ENCODE assay signal across 31 cellular contexts in the genomic region with DNA sequence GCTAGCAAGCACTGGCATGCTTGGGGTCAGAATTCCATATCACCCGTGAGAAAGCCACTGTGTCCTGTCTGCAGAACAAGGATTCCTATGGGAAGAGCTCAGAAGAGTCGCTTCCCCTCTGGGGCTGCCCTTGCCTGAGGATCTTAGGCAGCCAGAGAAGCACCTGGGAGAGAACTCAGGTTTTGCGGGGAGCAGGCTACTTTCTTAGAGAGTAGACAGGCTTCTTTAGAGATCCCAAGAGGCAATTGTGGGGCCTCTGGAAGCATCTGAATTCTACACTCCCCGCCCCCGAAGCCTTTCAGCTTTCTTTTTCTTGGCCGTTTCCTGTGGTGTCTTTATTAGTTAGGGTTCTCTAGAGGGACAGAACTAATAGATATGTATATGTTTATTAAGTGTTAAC.
"Had no signal": no experiment of that assay in that cellular context is flagged by ENCODE, and none has a peak within 500 bp of the region (broad histone marks: within the 10 kb centered on the region; RNA-seq: fewer than 3 reads in every experiment).

No MANE protein-coding gene starts in this region.

- H3K4me3 Mint-ChIP-seq: activated CD4-positive, alpha-beta memory T cell treated with anti-CD3 and anti-CD28 coated beads, Interleukin-2, amount 10 ng/mL, durations not matched to agents 7 days and 5 days; activated CD4-positive, alpha-beta T cell treated with anti-CD3 and anti-CD28 coated beads, Interleukin-2, amount 10 ng/mL, durations not matched to agents 7 days and 5 days; activated naive CD4-positive, alpha-beta T cell treated with anti-CD3 and anti-CD28 coated beads, Interleukin-2, amount 50 U/mL, for 24 hours; activated naive CD8-positive, alpha-beta T cell treated with anti-CD3 and anti-CD28 coated beads, Interleukin-2, amount 50 U/mL, for 24 hours; activated T-cell treated with anti-CD3 and anti-CD28 coated beads, Interleukin-2, amount 50 U/mL, for 4 hours; activated T-helper 17 cell treated with anti-CD3 and anti-CD28 coated beads, Interleukin-2, amount 50 U/mL, for 72 hours; immature natural killer cell; naive thymus-derived CD4-positive, alpha-beta T cell; stimulated activated naive CD8-positive, alpha-beta T cell treated with anti-CD3 and anti-CD28 coated beads, Interleukin-15, Interleukin-2, amounts not matched to agents 100 ng/mL and 50 ng/mL, for 24 hours; T-helper 2 cell treated with Interferon-gamma antibody and Interleukin-4, amounts not matched to agents 5 μg/mL and 100 μg/mL, for 36 hours had no signal

- H3K9me3 ChIP-seq: esophagus squamous epithelium, heart right ventricle, thoracic aorta, uterus had no signal

- H3K27ac Mint-ChIP-seq: activated CD4-positive, alpha-beta memory T cell treated with anti-CD3 and anti-CD28 coated beads, Interleukin-2, amount 10 ng/mL, durations not matched to agents 7 days and 5 days; activated CD4-positive, alpha-beta T cell treated with anti-CD3 and anti-CD28 coated beads, Interleukin-2, amount 10 ng/mL, durations not matched to agents 7 days and 5 days; activated naive CD4-positive, alpha-beta T cell treated with anti-CD3 and anti-CD28 coated beads, Interleukin-2, amount 50 U/mL, for 24 hours; activated naive CD8-positive, alpha-beta T cell treated with anti-CD3 and anti-CD28 coated beads, Interleukin-2, amount 50 U/mL, for 24 hours; activated T-helper 17 cell treated with anti-CD3 and anti-CD28 coated beads, Interleukin-2, amount 50 U/mL, for 72 hours; stimulated activated naive CD8-positive, alpha-beta T cell treated with anti-CD3 and anti-CD28 coated beads, Interleukin-15, Interleukin-2, amounts not matched to agents 100 ng/mL and 50 ng/mL, for 24 hours; T-helper 2 cell treated with Interferon-gamma antibody and Interleukin-4, amounts not matched to agents 5 μg/mL and 100 μg/mL, for 36 hours had no signal

- DNase-seq: activated CD4-positive, alpha-beta memory T cell treated with anti-CD3 and anti-CD28 coated beads, Interleukin-2, amount 10 ng/mL, durations not matched to agents 7 days and 5 days; activated CD4-positive, alpha-beta T cell treated with anti-CD3 and anti-CD28 coated beads, Interleukin-2, amount 10 ng/mL, durations not matched to agents 7 days and 5 days; activated CD4-positive, CD25-positive, alpha-beta regulatory T cell treated with anti-CD3 and anti-CD28 coated beads, Interleukin-2, amount 50 U/mL, for 72 hours; activated naive CD8-positive, alpha-beta T cell treated with anti-CD3 and anti-CD28 coated beads, Interleukin-2, amount 50 U/mL, for 24 hours; activated T-cell treated with anti-CD3 and anti-CD28 coated beads, Interleukin-2, amount 50 U/mL, for 4 hours; amygdala; caudate nucleus; cortex of kidney; esophagus squamous epithelium; foreskin melanocyte; heart right ventricle; immature natural killer cell; kidney; left colon; mammary epithelial cell; midbrain; naive thymus-derived CD4-positive, alpha-beta T cell; retina; stimulated activated CD4-positive, alpha-beta T cell treated with anti-CD3 and anti-CD28 coated beads, Interleukin-12 subunit alpha, Interleukin-12 subunit beta, amount 100 ng/mL, for 4 hours; stimulated activated CD4-positive, alpha-beta T cell treated with anti-CD3 and anti-CD28 coated beads, Interleukin-4, amount 100 ng/mL, for 1 hour; T-helper 1 cell; trophoblast cell; uterus; WERI-Rb-1 had no signal

- H3K27me3 Mint-ChIP-seq: activated CD4-positive, alpha-beta memory T cell treated with anti-CD3 and anti-CD28 coated beads, Interleukin-2, amount 10 ng/mL, durations not matched to agents 7 days and 5 days; activated CD4-positive, alpha-beta T cell treated with anti-CD3 and anti-CD28 coated beads, Interleukin-2, amount 10 ng/mL, durations not matched to agents 7 days and 5 days; activated naive CD4-positive, alpha-beta T cell treated with anti-CD3 and anti-CD28 coated beads, Interleukin-2, amount 50 U/mL, for 24 hours; activated naive CD8-positive, alpha-beta T cell treated with anti-CD3 and anti-CD28 coated beads, Interleukin-2, amount 50 U/mL, for 24 hours; activated T-helper 17 cell treated with anti-CD3 and anti-CD28 coated beads, Interleukin-2, amount 50 U/mL, for 72 hours; naive thymus-derived CD4-positive, alpha-beta T cell; stimulated activated naive CD8-positive, alpha-beta T cell treated with anti-CD3 and anti-CD28 coated beads, Interleukin-15, Interleukin-2, amounts not matched to agents 100 ng/mL and 50 ng/mL, for 24 hours had no signal

- H3K27ac ChIP-seq: esophagus squamous epithelium, heart right ventricle, skin epidermis, thoracic aorta, uterus, WERI-Rb-1 had no signal

- H3K27me3 ChIP-seq: esophagus squamous epithelium, heart right ventricle, uterus had no signal

- H3K9me3 Mint-ChIP-seq: activated CD4-positive, alpha-beta memory T cell treated with anti-CD3 and anti-CD28 coated beads, Interleukin-2, amount 10 ng/mL, durations not matched to agents 7 days and 5 days; activated CD4-positive, alpha-beta T cell treated with anti-CD3 and anti-CD28 coated beads, Interleukin-2, amount 10 ng/mL, durations not matched to agents 7 days and 5 days; activated naive CD4-positive, alpha-beta T cell treated with anti-CD3 and anti-CD28 coated beads, Interleukin-2, amount 50 U/mL, for 24 hours; activated naive CD8-positive, alpha-beta T cell treated with anti-CD3 and anti-CD28 coated beads, Interleukin-2, amount 50 U/mL, for 24 hours; activated T-cell treated with anti-CD3 and anti-CD28 coated beads, Interleukin-2, amount 50 U/mL, for 4 hours; activated T-helper 17 cell treated with anti-CD3 and anti-CD28 coated beads, Interleukin-2, amount 50 U/mL, for 72 hours; immature natural killer cell; naive thymus-derived CD4-positive, alpha-beta T cell; stimulated activated naive CD8-positive, alpha-beta T cell treated with anti-CD3 and anti-CD28 coated beads, Interleukin-15, Interleukin-2, amounts not matched to agents 100 ng/mL and 50 ng/mL, for 24 hours; T-helper 2 cell treated with Interferon-gamma antibody and Interleukin-4, amounts not matched to agents 5 μg/mL and 100 μg/mL, for 36 hours had no signal

- H3K36me3 Mint-ChIP-seq: activated naive CD4-positive, alpha-beta T cell treated with anti-CD3 and anti-CD28 coated beads, Interleukin-2, amount 50 U/mL, for 24 hours; immature natural killer cell had no signal

- H3K4me3 ChIP-seq: esophagus squamous epithelium, heart right ventricle, skin epidermis, thoracic aorta, uterus had no signal

- ATAC-seq: activated naive CD8-positive, alpha-beta T cell treated with anti-CD3 and anti-CD28 coated beads, Interleukin-2, amount 50 U/mL, for 24 hours; activated T-cell treated with anti-CD3 and anti-CD28 coated beads, Interleukin-2, amount 50 U/mL, for 4 hours; activated T-helper 17 cell treated with anti-CD3 and anti-CD28 coated beads, Interleukin-2, amount 50 U/mL, for 72 hours; heart right ventricle; left colon; naive thymus-derived CD4-positive, alpha-beta T cell; sciatic nerve had no signal

- H3K36me3 ChIP-seq: thoracic aorta, uterus, WERI-Rb-1 had no signal
